Comparison of ENCODE assay signal across 24 cellular contexts in genomic region chr10:55062349-55062748, GRCh38.
"Had no signal": no experiment of that assay in that cellular context is flagged by ENCODE, and none has a peak within 500 bp of the region (broad histone marks: within the 10 kb centered on the region; RNA-seq: fewer than 3 reads in every experiment).

No MANE protein-coding gene starts in this region.

- H3K27me3 ChIP-seq: stomach, suprapubic skin, testis, thyroid gland, tibial artery, tibial nerve, transverse colon, upper lobe of left lung, upper lobe of right lung, uterus, vagina had no signal

- H3K27ac ChIP-seq: stomach, suprapubic skin, testis, thoracic aorta, thyroid gland, tibial artery, tibial nerve, transverse colon, upper lobe of left lung, upper lobe of right lung, uterus, vagina had no signal

- H3K9me3 ChIP-seq: stomach, suprapubic skin, testis, thoracic aorta, thyroid gland, tibial artery, tibial nerve, transverse colon, upper lobe of left lung, upper lobe of right lung, uterus, vagina had no signal

- DNase-seq: stimulated activated CD4-positive, alpha-beta T cell treated with anti-CD3 and anti-CD28 coated beads, Interleukin-2, amount 100 ng/mL, for 48 hours; stimulated activated CD4-positive, alpha-beta T cell treated with anti-CD3 and anti-CD28 coated beads, Interleukin-4, amount 100 ng/mL, for 1 hour; stimulated activated CD4-positive, alpha-beta T cell treated with anti-CD3 and anti-CD28 coated beads, Interleukin-4, amount 100 ng/mL, for 24 hours; stimulated activated CD4-positive, alpha-beta T cell treated with anti-CD3 and anti-CD28 coated beads, Interleukin-4, amount 100 ng/mL, for 4 hours; stimulated activated CD8-positive, alpha-beta memory T cell treated with anti-CD3 and anti-CD28 coated beads, Interleukin-4, amount 100 ng/mL, for 48 hours; stimulated activated naive B cell treated with anti-CD40 and anti-IgM and Interleukin-4, amounts not matched to agents 10 μg/mL and 1 μg/mL and 100 μg/mL, for 72 hours; stimulated activated naive CD4-positive, alpha-beta T cell; stimulated activated naive CD4-positive, alpha-beta T cell treated with Interleukin-2 at 50 U/mL for 16 hours; stimulated activated naive CD8-positive, alpha-beta T cell treated with anti-CD3 and anti-CD28 coated beads, Interleukin-15, amount 100 ng/mL, for 72 hours; stimulated activated naive CD8-positive, alpha-beta T cell treated with anti-CD3 and anti-CD28 coated beads, Interleukin-15, Interleukin-2, amounts not matched to agents 100 U/mL and 50 U/mL, for 24 hours; stomach; substantia nigra; testis; thyroid gland; tibial artery; transverse colon; trophoblast cell; upper lobe of left lung; upper lobe of right lung; uterus had no signal

- H3K4me3 ChIP-seq: stomach, suprapubic skin, testis, thoracic aorta, thyroid gland, tibial artery, tibial nerve, transverse colon, upper lobe of left lung, upper lobe of right lung, uterus, vagina had no signal

- H3K36me3 ChIP-seq: stomach, suprapubic skin, thoracic aorta, thyroid gland, tibial artery, tibial nerve, transverse colon, upper lobe of left lung, upper lobe of right lung, uterus, vagina had no signal
